In the genomic region with DNA sequence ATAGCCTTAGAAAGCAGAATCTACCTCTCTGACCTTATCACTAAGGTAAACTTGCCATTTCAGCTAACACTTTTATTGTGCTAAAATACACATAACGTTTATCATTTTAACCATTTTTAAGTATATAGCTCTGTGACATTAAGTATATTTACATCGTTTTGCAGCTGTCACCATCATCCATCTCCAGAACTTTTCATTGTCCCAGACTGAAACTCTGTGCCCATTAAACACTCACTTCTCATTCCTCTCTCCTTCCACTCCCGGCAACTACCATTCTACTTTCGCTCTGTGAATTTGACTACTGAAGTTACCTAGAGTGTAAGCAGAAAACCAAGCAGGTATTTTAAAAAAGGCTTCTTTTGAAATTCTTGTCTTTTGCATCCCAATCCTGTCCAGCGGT, we compare ENCODE assay signal across 9 cellular contexts. TPM values are rescaled to one million over a fixed set of nuclear protein-coding genes. Genes with fewer than 3 reads are reported as not detected.
A peak's percentile ranks its signal among the peaks of the same experiment; 100 is the strongest.
DNase-seq lines count a peak whose midpoint lies in the region; ATAC-seq and TF ChIP-seq lines count a peak whose summit lies in the region.
"Had no signal": no experiment of that assay in that cellular context is flagged by ENCODE, and none has a peak within 500 bp of the region (broad histone marks: within the 10 kb centered on the region; RNA-seq: fewer than 3 reads in every experiment).

No MANE protein-coding gene starts in this region.

- TF ChIP-seq RAD21 in SK-N-SH (IDR thresholded peaks at IDR 0.05; ENCODE audit: low read length), result no peak

- no peak for ATAC-seq in SK-N-SH treated with all-trans-retinoic acid at 6 μM for 48 hours
- ATAC-seq: sciatic nerve had no signal

- H3K9ac ChIP-seq in SK-N-SH (peak overlapping the region; percentile 91), SK-N-MC (ENCODE audit: insufficient read length) (peak overlapping the region; percentile 87), skeletal muscle satellite cell (ENCODE audit: low read depth, low read length) (peak overlapping the region; percentile 95)

- H3K4me1 ChIP-seq in SK-N-SH (ENCODE audit: control insufficient read depth in 1 of 2, insufficient read depth in 2 of 2, low read depth in 1 of 2, low read length in 1 of 2), result peaks cover 0 to 13% of the 10 kb centered on the region in 2 experiments; a peak in 2 of 4 replicates
- H3K4me1 ChIP-seq in skeletal muscle satellite cell (ENCODE audit: control insufficient read depth, insufficient read depth, low read length), result peaks cover 20% of the 10 kb centered on the region

- DNase-seq in SK-N-SH, result no peak
- DNase-seq in SK-N-MC (ENCODE audit: low read depth, low spot score), result no peak
- no peak for DNase-seq in fibroblast of mammary gland (ENCODE audit: low read depth)
- DNase-seq in DMS53 treated with DMSO at 0.1 percent for 48 hours (lab: John Stamatoyannopoulos, UW; ENCODE audit: unreplicated experiment), result no peak
- no peak for DNase-seq in anterior cingulate cortex (lab: John Stamatoyannopoulos, UW)
- DNase-seq in NCI-H69 (lab: John Stamatoyannopoulos, UW), result no peak

- H4K20me1 ChIP-seq in SK-N-SH (ENCODE audit: insufficient read depth), result no peaks in the 10 kb centered on the region

- peaks cover 12% of the 10 kb centered on the region for H3F3A ChIP-seq in SK-N-SH (replicated peaks; ENCODE audit: insufficient read depth)

- POLR2A ChIA-PET in SK-N-SH (lab: Yijun Ruan, JAX), result no interaction called here

- peak overlapping the region; percentile 74 for H3K4me2 ChIP-seq in SK-N-SH
- peak overlapping the region; percentile 88 for H3K4me2 ChIP-seq in skeletal muscle satellite cell (ENCODE audit: low read length)

- H3K36me3 ChIP-seq in SK-N-SH (replicated peaks in 1 of 2; ENCODE audit: control insufficient read depth in 1 of 2, insufficient read depth in 2 of 2, low read length in 1 of 2) (peaks cover 9 to 24% of the 10 kb centered on the region in 2 experiments), SK-N-MC (ENCODE audit: insufficient read depth, low read length) (peaks cover 10% of the 10 kb centered on the region), skeletal muscle satellite cell (ENCODE audit: insufficient read depth, low read length) (peaks cover 9% of the 10 kb centered on the region)

- no peak overlapping the region for H2AFZ ChIP-seq in SK-N-SH (ENCODE audit: low read depth)

- H3K9me2 ChIP-seq in SK-N-SH, result no peaks in the 10 kb centered on the region

- peak overlapping the region in 1 of 2 experiments; percentile 97; a peak in 1 of 4 replicates for H3K27ac ChIP-seq in SK-N-SH (ENCODE audit: low read depth in 2 of 2, low read length in 1 of 2)
- no peak overlapping the region for H3K27ac ChIP-seq in SK-N-MC

- TF ChIP-seq CTCF in SK-N-SH (IDR thresholded peaks at IDR 0.05), result no peak
- no peak for TF ChIP-seq CTCF in fibroblast of mammary gland (conservative IDR thresholded peaks at IDR 0.05; ENCODE audit: control insufficient read depth, insufficient read depth, low read depth, low read length)

- H3K27me3 ChIP-seq in SK-N-SH (ENCODE audit: insufficient read depth), result no peaks in the 10 kb centered on the region
- H3K27me3 ChIP-seq in skeletal muscle satellite cell (ENCODE audit: control insufficient read depth, insufficient read depth, low read length), result no peaks in the 10 kb centered on the region

- 33% methylated on average over 5 of the region's 5 CpGs for WGBS in SK-N-SH (ENCODE audit: low lambda C conversion rate)

- H3K9me3 ChIP-seq in SK-N-SH (no peaks in the 10 kb centered on the region), SK-N-MC (ENCODE audit: low read depth, low read length) (no peaks in the 10 kb centered on the region), skeletal muscle satellite cell (replicated peaks; ENCODE audit: low read length) (no peaks in the 10 kb centered on the region)

- TF ChIP-seq EP300 in SK-N-SH (IDR thresholded peaks at IDR 0.05; ENCODE audit: borderline replicate concordance in 1 of 2, low read depth in 1 of 2, low read length in 1 of 2), result no peak

- H3K4me3 ChIP-seq in SK-N-SH (ENCODE audit: low read depth in 2 of 2, low read length in 1 of 2) (peak overlapping the region; percentile 75 to 87), SK-N-MC (peak overlapping the region; percentile 88), fibroblast of mammary gland (ENCODE audit: control insufficient read depth, low read depth, low read length) (peak overlapping the region; percentile 91), skeletal muscle satellite cell (ENCODE audit: low read length) (peak overlapping the region; percentile 90)

- CTCF ChIA-PET in SK-N-SH (lab: Yijun Ruan, JAX), result interaction anchor here (1.0 to 1.4 kb wide), 2 partner anchors 38 to 53 kb away, joined by 3 to 5 read pairs; a partner anchor contains a TSS

- peaks cover 61% of the 10 kb centered on the region for H3K79me2 ChIP-seq in SK-N-SH (ENCODE audit: insufficient read depth)

TF ChIP-seq in SK-N-SH, 30 proteins besides CTCF, POLR2A, EP300 and RAD21:
- TF ChIP-seq RFX5 (IDR thresholded peaks at IDR 0.05; ENCODE audit: low read length), result no peak
- no peak for TF ChIP-seq TAF1 (IDR thresholded peaks at IDR 0.05; ENCODE audit: borderline replicate concordance, low read depth, low read length)
- no peak for TF ChIP-seq RCOR1 (IDR thresholded peaks at IDR 0.05; ENCODE audit: low read length)
- TF ChIP-seq, protein P1, sequence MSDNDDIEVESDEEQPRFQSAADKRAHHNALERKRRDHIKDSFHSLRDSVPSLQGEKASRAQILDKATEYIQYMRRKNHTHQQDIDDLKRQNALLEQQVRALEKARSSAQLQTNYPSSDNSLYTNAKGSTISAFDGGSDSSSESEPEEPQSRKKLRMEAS (IDR thresholded peaks at IDR 0.05; ENCODE audit: low read depth), result no peak
- TF ChIP-seq POLR2AphosphoS5 (IDR thresholded peaks at IDR 0.05; ENCODE audit: low read depth, low read length), result no peak
- TF ChIP-seq GABPA (IDR thresholded peaks at IDR 0.05; ENCODE audit: low read depth), result no peak
- TF ChIP-seq, protein P2, sequence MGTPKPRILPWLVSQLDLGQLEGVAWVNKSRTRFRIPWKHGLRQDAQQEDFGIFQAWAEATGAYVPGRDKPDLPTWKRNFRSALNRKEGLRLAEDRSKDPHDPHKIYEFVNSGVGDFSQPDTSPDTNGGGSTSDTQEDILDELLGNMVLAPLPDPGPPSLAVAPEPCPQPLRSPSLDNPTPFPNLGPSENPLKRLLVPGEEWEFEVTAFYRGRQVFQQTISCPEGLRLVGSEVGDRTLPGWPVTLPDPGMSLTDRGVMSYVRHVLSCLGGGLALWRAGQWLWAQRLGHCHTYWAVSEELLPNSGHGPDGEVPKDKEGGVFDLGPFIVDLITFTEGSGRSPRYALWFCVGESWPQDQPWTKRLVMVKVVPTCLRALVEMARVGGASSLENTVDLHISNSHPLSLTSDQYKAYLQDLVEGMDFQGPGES (IDR thresholded peaks at IDR 0.05; ENCODE audit: low read depth, low read length), result no peak
- TF ChIP-seq, protein P3, sequence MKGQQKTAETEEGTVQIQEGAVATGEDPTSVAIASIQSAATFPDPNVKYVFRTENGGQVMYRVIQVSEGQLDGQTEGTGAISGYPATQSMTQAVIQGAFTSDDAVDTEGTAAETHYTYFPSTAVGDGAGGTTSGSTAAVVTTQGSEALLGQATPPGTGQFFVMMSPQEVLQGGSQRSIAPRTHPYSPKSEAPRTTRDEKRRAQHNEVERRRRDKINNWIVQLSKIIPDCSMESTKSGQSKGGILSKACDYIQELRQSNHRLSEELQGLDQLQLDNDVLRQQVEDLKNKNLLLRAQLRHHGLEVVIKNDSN (IDR thresholded peaks at IDR 0.05; ENCODE audit: borderline replicate concordance, low read depth), result no peak

TF ChIP-seq in SK-N-SH treated with all-trans-retinoic acid at 6 μM for 48 hours, 23 proteins besides CTCF, POLR2A, EP300 and RAD21 (continues in another document):
- TF ChIP-seq ISL1 (CRISPR knock-in tag; IDR thresholded peaks at IDR 0.05) (no peak), ARNTL (CRISPR knock-in tag; IDR thresholded peaks at IDR 0.05; ENCODE audit: borderline replicate concordance, low read depth) (no peak), ZFP3 (CRISPR knock-in tag; IDR thresholded peaks at IDR 0.05) (no peak), TOX (CRISPR knock-in tag; IDR thresholded peaks at IDR 0.05; ENCODE audit: borderline replicate concordance) (no peak)
- TF ChIP-seq, protein P4, sequence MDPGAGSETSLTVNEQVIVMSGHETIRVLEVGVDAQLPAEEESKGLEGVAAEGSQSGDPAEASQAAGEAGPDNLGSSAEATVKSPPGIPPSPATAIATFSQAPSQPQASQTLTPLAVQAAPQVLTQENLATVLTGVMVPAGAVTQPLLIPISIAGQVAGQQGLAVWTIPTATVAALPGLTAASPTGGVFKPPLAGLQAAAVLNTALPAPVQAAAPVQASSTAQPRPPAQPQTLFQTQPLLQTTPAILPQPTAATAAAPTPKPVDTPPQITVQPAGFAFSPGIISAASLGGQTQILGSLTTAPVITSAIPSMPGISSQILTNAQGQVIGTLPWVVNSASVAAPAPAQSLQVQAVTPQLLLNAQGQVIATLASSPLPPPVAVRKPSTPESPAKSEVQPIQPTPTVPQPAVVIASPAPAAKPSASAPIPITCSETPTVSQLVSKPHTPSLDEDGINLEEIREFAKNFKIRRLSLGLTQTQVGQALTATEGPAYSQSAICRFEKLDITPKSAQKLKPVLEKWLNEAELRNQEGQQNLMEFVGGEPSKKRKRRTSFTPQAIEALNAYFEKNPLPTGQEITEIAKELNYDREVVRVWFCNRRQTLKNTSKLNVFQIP (CRISPR knock-in tag; IDR thresholded peaks at IDR 0.05; ENCODE audit: borderline replicate concordance, low read depth), result no peak
- TF ChIP-seq, protein P5, sequence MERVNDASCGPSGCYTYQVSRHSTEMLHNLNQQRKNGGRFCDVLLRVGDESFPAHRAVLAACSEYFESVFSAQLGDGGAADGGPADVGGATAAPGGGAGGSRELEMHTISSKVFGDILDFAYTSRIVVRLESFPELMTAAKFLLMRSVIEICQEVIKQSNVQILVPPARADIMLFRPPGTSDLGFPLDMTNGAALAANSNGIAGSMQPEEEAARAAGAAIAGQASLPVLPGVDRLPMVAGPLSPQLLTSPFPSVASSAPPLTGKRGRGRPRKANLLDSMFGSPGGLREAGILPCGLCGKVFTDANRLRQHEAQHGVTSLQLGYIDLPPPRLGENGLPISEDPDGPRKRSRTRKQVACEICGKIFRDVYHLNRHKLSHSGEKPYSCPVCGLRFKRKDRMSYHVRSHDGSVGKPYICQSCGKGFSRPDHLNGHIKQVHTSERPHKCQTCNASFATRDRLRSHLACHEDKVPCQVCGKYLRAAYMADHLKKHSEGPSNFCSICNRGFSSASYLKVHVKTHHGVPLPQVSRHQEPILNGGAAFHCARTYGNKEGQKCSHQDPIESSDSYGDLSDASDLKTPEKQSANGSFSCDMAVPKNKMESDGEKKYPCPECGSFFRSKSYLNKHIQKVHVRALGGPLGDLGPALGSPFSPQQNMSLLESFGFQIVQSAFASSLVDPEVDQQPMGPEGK (CRISPR knock-in tag; IDR thresholded peaks at IDR 0.05; ENCODE audit: borderline replicate concordance), result no peak

RNA-seq across cellular contexts. Expression of a gene that starts 1.3 kb away (rescaled TPM):
- 33.5 and 40.7 TPM in 2 replicates for polyA plus RNA-seq in SK-N-SH (2012; rRNA removed)
- polyA plus RNA-seq in SK-N-SH (2012; cell fraction: cytosol; rRNA removed), result 49.8 and 54.0 TPM in 2 replicates
- polyA plus RNA-seq in SK-N-SH (2012; cell fraction: nucleus; rRNA removed), result 19.2 and 28.8 TPM in 2 replicates
- total RNA-seq in skeletal muscle satellite cell (2012; rRNA removed), result 45.2 and 45.9 TPM in 2 replicates

RNA-seq across cellular contexts. Expression of a gene that starts 53.6 kb away (rescaled TPM):
- polyA plus RNA-seq in SK-N-SH (2012; rRNA removed), result 40.1 and 58.4 TPM in 2 replicates
- polyA plus RNA-seq in SK-N-SH (2012; cell fraction: cytosol; rRNA removed), result 66.7 and 81.9 TPM in 2 replicates
- polyA plus RNA-seq in SK-N-SH (2012; cell fraction: nucleus; rRNA removed), result 15.2 and 44.1 TPM in 2 replicates
- 93.7 and 107 TPM in 2 replicates for total RNA-seq in skeletal muscle satellite cell (2012; rRNA removed)
